8 cellular contexts compared by ENCODE assay signal in the genomic region with DNA sequence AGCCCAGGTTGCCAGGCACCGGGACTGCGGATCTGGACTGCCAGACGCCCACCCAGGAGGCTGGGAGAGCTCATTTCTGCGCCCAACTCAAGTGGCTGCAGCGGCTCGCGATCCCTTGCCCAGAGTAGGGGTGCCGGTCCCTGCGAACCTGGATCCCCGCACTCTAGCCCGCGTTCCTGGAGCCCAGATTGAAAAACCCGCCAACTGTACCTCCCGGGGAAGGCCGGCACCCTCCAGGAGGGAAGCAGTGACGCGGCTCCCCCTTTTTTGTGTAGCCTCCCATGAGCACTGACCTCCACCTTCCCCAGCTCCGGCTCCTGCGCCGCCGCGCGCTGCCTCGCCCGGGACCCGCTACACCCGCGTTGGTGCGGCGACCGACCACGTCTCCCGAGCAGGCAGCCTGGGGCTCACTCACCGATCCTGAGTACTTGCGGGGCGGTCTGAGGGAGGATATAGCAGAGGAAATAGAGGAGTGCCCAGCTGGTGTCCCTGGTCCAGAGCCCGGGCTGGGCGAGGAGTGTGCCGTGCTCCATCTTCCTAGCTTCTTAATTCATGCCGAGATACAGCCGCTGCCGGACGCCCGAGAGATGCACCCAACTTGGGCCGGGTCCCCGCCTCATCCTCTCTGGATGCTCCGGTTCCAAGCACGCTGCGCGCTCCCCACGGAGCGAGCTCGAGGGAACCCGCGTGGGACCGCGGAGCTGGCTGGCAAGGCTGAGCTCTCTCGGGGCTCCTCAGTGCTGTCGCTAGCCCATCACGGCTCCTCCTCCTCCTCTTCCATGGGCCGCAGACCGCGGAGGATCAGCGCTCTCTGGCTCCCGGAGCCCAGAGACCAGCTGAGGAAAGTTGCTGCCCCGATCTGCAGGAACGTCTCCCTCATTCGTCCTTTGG. TPM values are rescaled to one million over a fixed set of nuclear protein-coding genes. Genes with fewer than 3 reads are reported as not detected.
A peak's percentile ranks its signal among the peaks of the same experiment; 100 is the strongest.
DNase-seq lines count a peak whose midpoint lies in the region; ATAC-seq, FAIRE-seq and TF ChIP-seq lines count a peak whose summit lies in the region.

No MANE protein-coding gene starts in this region.

- DNase-seq in NCI-H82 (lab: John Stamatoyannopoulos, UW): peak; percentile 62
- DNase-seq in NCI-H82 treated with DMSO at 0.1 percent for 48 hours (lab: John Stamatoyannopoulos, UW; ENCODE audit: unreplicated experiment): no peak
- no peak for DNase-seq in bronchial epithelial cell (ENCODE audit: low read depth)
- peak; percentile 63 for DNase-seq in kidney
- DNase-seq in thoracic aorta (ENCODE audit: low spot score): no peak
- DNase-seq in GM19239 (ENCODE audit: insufficient read length, low spot score): no peak
- DNase-seq in DMS79 (lab: John Stamatoyannopoulos, UW): no peak
- no peak for DNase-seq in stimulated activated naive B cell treated with anti-CD40 and anti-IgM and Interleukin-4, amounts not matched to agents 10 μg/mL and 1 μg/mL and 100 μg/mL, for 72 hours

- H3K9me3 Mint-ChIP-seq in stimulated activated naive B cell treated with anti-CD40 and anti-IgM and Interleukin-4, amounts not matched to agents 10 μg/mL and 1 μg/mL and 100 μg/mL, for 72 hours: peaks cover 0 to 2% of the 10 kb centered on the region in 2 donors

- no peak overlapping the region for H3K27ac ChIP-seq in kidney (ENCODE audit: low read depth in 2 of 2, low read length in 2 of 2)
- H3K27ac ChIP-seq in thoracic aorta: no peak overlapping the region

- H3K4me3 Mint-ChIP-seq in stimulated activated naive B cell treated with anti-CD40 and anti-IgM and Interleukin-4, amounts not matched to agents 10 μg/mL and 1 μg/mL and 100 μg/mL, for 72 hours: no peak overlapping the region

- H3K4me1 ChIP-seq in kidney (ENCODE audit: control insufficient read depth in 1 of 2, insufficient read depth in 1 of 2, low read depth in 1 of 2, low read length in 2 of 2) (no peaks in the 10 kb centered on the region), thoracic aorta (ENCODE audit: control insufficient read depth in 1 of 2, low read depth in 2 of 2) (peaks cover 0 to 9% of the 10 kb centered on the region in 2 donors)

- no peak for ATAC-seq in thoracic aorta (ENCODE audit: insufficient number of reproducible peaks, low FRiP score, low read depth)
- ATAC-seq in stimulated activated naive B cell treated with anti-CD40 and anti-IgM and Interleukin-4, amounts not matched to agents 10 μg/mL and 1 μg/mL and 100 μg/mL, for 72 hours (replicated peaks): no peak

- TF ChIP-seq CTCF in bronchial epithelial cell (IDR thresholded peaks at IDR 0.05; ENCODE audit: insufficient read depth, low read length, severe bottlenecking): no peak
- no peak for TF ChIP-seq CTCF in kidney (IDR thresholded peaks at IDR 0.05; ENCODE audit: borderline replicate concordance, extremely low read depth, insufficient read depth)
- no peak for TF ChIP-seq CTCF in thoracic aorta (IDR thresholded peaks at IDR 0.05)

- H3K9ac ChIP-seq in kidney (ENCODE audit: low read length in 2 of 2): no peak overlapping the region

- no peak overlapping the region for H3K27ac Mint-ChIP-seq in stimulated activated naive B cell treated with anti-CD40 and anti-IgM and Interleukin-4, amounts not matched to agents 10 μg/mL and 1 μg/mL and 100 μg/mL, for 72 hours

- peaks cover 27 to 34% of the 10 kb centered on the region in 2 donors for H3K27me3 Mint-ChIP-seq in stimulated activated naive B cell treated with anti-CD40 and anti-IgM and Interleukin-4, amounts not matched to agents 10 μg/mL and 1 μg/mL and 100 μg/mL, for 72 hours

- peaks cover 0 to 3% of the 10 kb centered on the region in 2 donors for H3K36me3 Mint-ChIP-seq in stimulated activated naive B cell treated with anti-CD40 and anti-IgM and Interleukin-4, amounts not matched to agents 10 μg/mL and 1 μg/mL and 100 μg/mL, for 72 hours

- no peaks in the 10 kb centered on the region for H3K9me3 ChIP-seq in kidney (ENCODE audit: control insufficient read depth in 1 of 2, low read length in 2 of 2)
- H3K9me3 ChIP-seq in thoracic aorta: no peaks in the 10 kb centered on the region

- intact Hi-C loops in kidney (cut with DNase I): no loop called here

- H3K4me3 ChIP-seq in bronchial epithelial cell (ENCODE audit: low read depth, low read length): peak overlapping the region; percentile 11
- peak overlapping the region in 1 of 2 donors; percentile 36 for H3K4me3 ChIP-seq in kidney (ENCODE audit: low read length in 2 of 2)
- peak overlapping the region; percentile 60 for H3K4me3 ChIP-seq in thoracic aorta

- H3K36me3 ChIP-seq in bronchial epithelial cell (ENCODE audit: control insufficient read depth, insufficient read depth, low read length): no peaks in the 10 kb centered on the region
- no peaks in the 10 kb centered on the region for H3K36me3 ChIP-seq in kidney (ENCODE audit: control insufficient read depth in 1 of 2, insufficient read depth in 2 of 2, low read length in 2 of 2)
- no peaks in the 10 kb centered on the region for H3K36me3 ChIP-seq in thoracic aorta

- H3K27me3 ChIP-seq in bronchial epithelial cell (ENCODE audit: control insufficient read depth, insufficient read depth, low read length) (peaks cover 30% of the 10 kb centered on the region), thoracic aorta (replicated peaks; ENCODE audit: insufficient read depth) (no peaks in the 10 kb centered on the region)

- H3K4me1 Mint-ChIP-seq in stimulated activated naive B cell treated with anti-CD40 and anti-IgM and Interleukin-4, amounts not matched to agents 10 μg/mL and 1 μg/mL and 100 μg/mL, for 72 hours: peaks cover 0 to 4% of the 10 kb centered on the region in 2 donors

- FAIRE-seq in bronchial epithelial cell (lab: Jason Lieb, UNC): no peak
- FAIRE-seq in kidney (lab: Jason Lieb, UNC): no peak
- FAIRE-seq in GM19239 (lab: Jason Lieb, UNC): no peak

RNA-seq across cellular contexts. Expression of a gene that starts 0.6 kb away (rescaled TPM):
- total RNA-seq in bronchial epithelial cell (not detected in 2 replicates), kidney (not detected), thoracic aorta (under 1 TPM in 1 of 2 donors, not detected in 1; 0.21 TPM)
- polyA plus RNA-seq in kidney (ENCODE audit: insufficient read depth, low read depth, low replicate concordance): not detected

Comparison
In these comparisons a context has a peak if more than half of its experiments do, and no peak if none do; other contexts are left out.
1. DNase-seq: peak in NCI-H82 (single experiment) and kidney (single experiment); none in NCI-H82 treated with DMSO at 0.1 percent for 48 hours (single experiment), bronchial epithelial cell (single experiment), thoracic aorta (single experiment), GM19239 (single experiment), DMS79 (single experiment) and stimulated activated naive B cell treated with anti-CD40 and anti-IgM and Interleukin-4, amounts not matched to agents 10 μg/mL and 1 μg/mL and 100 μg/mL, for 72 hours (single experiment).